ENCODE assay signal across 18 cellular contexts in genomic region chr7:47782022-47782421, GRCh38.
DNase-seq lines count a peak whose midpoint lies in the region; ATAC-seq and TF ChIP-seq lines count a peak whose summit lies in the region.
"Had no signal": no experiment of that assay in that cellular context is flagged by ENCODE, and none has a peak within 500 bp of the region (broad histone marks: within the 10 kb centered on the region; RNA-seq: fewer than 3 reads in every experiment).

No MANE protein-coding gene starts in this region.

- peak; percentile 89 for DNase-seq in NCI-H2171 treated with DMSO at 0.1 percent for 48 hours (lab: John Stamatoyannopoulos, UW)
- no peak for DNase-seq in breast epithelium (ENCODE audit: low spot score in 2 of 2)
- peak; percentile 41 for DNase-seq in left kidney (ENCODE audit: low read depth, low spot score)
- DNase-seq in activated CD4-positive, alpha-beta T cell treated with anti-CD3 and anti-CD28 coated beads, Interleukin-2, amount 50 U/mL, for 1 hour, result no peak
- no peak for DNase-seq in T-helper 17 cell
- DNase-seq in 8988T, result no peak
- DNase-seq: amygdala; CD4-positive, alpha-beta T cell; cortex of kidney; heart right ventricle; NCI-H146; SJCRH30; stimulated activated naive CD8-positive, alpha-beta T cell treated with anti-CD3 and anti-CD28 coated beads, Interleukin-15, amount 100 ng/mL, for 72 hours had no signal

- H3K27ac Mint-ChIP-seq in T-helper 17 cell, result no peak overlapping the region
- H3K27ac Mint-ChIP-seq: activated T-helper 2 cell treated with anti-CD3 and anti-CD28 coated beads, Interferon-gamma antibody, Interleukin-2, Interleukin-4, amounts not matched to agents 10 μg/mL and 5 μg/mL and 100 μg/mL, durations not matched to agents 14 hours and 24 hours and 36 hours; CD4-positive, alpha-beta T cell; stimulated activated naive CD8-positive, alpha-beta T cell treated with anti-CD3 and anti-CD28 coated beads, Interleukin-15, amount 100 ng/mL, for 72 hours had no signal

- TF ChIP-seq POLR2A in breast epithelium (IDR thresholded peaks at IDR 0.05), result no peak

- no peaks in the 10 kb centered on the region for H3K9me3 ChIP-seq in breast epithelium
- H3K9me3 ChIP-seq in T-helper 17 cell (ENCODE audit: control insufficient read depth, low read length, poor library complexity, severe bottlenecking), result no peaks in the 10 kb centered on the region
- H3K9me3 ChIP-seq: right atrium auricular region had no signal

- no peaks in the 10 kb centered on the region for H3K79me2 ChIP-seq in ACC112 (ENCODE audit: control insufficient read depth, insufficient read depth, low read length, unreplicated experiment)

- H3K4me3 ChIP-seq in ACC112 (ENCODE audit: low read depth, low read length) (no peak overlapping the region), breast epithelium (no peak overlapping the region)
- H3K4me3 ChIP-seq: heart right ventricle, right atrium auricular region, SJCRH30 had no signal

- H3K36me3 ChIP-seq in ACC112 (ENCODE audit: insufficient read depth, low read length) (0 out of 2 replicates have a peak, but pooled peaks cover 3% of the 10 kb centered on the region), breast epithelium (no peaks in the 10 kb centered on the region)
- H3K36me3 ChIP-seq: heart right ventricle, right atrium auricular region, SJCRH30 had no signal

- no peak for ATAC-seq in T-helper 17 cell
- ATAC-seq in HG02642 (IDR thresholded peaks at IDR 0.05; ENCODE audit: poor library complexity, unreplicated experiment), result no peak
- ATAC-seq: heart right ventricle; stimulated activated naive CD8-positive, alpha-beta T cell treated with anti-CD3 and anti-CD28 coated beads, Interleukin-15, amount 100 ng/mL, for 72 hours had no signal

- peak overlapping the region; percentile 17 for H2AFZ ChIP-seq in ACC112 (ENCODE audit: low read length, unreplicated experiment)

- peaks cover 14% of the 10 kb centered on the region for H3K27me3 Mint-ChIP-seq in T-helper 17 cell

- no peak for TF ChIP-seq CTCF in breast epithelium (IDR thresholded peaks at IDR 0.05)

- intact Hi-C loops in breast epithelium (cut with DNase I; ENCODE audit: low total_unique reads), result no loop called here

- H3K27ac ChIP-seq in ACC112 (ENCODE audit: low read depth, low read length) (peak overlapping the region; percentile 98), breast epithelium (peak overlapping the region; percentile 81 to 87)
- H3K27ac ChIP-seq: epithelial cell of prostate, right atrium auricular region, SJCRH30 had no signal

- H3K4me1 Mint-ChIP-seq in T-helper 17 cell, result no peaks in the 10 kb centered on the region
- H3K4me1 Mint-ChIP-seq: stimulated activated naive CD8-positive, alpha-beta T cell treated with anti-CD3 and anti-CD28 coated beads, Interleukin-15, amount 100 ng/mL, for 72 hours had no signal

- no peak overlapping the region for H3K4me3 Mint-ChIP-seq in T-helper 17 cell
- H3K4me3 Mint-ChIP-seq: CD4-positive, alpha-beta T cell; stimulated activated naive CD8-positive, alpha-beta T cell treated with anti-CD3 and anti-CD28 coated beads, Interleukin-15, amount 100 ng/mL, for 72 hours had no signal

- H3K27me3 ChIP-seq in ACC112 (ENCODE audit: insufficient read depth, low read length) (no peaks in the 10 kb centered on the region), breast epithelium (no peaks in the 10 kb centered on the region)
- H3K27me3 ChIP-seq: heart right ventricle, right atrium auricular region, SJCRH30 had no signal

- H3K4me1 ChIP-seq in ACC112 (ENCODE audit: control insufficient read depth, insufficient read depth, low read length, unreplicated experiment), result peaks cover 44% of the 10 kb centered on the region
- no peaks in the 10 kb centered on the region for H3K4me1 ChIP-seq in breast epithelium

- H3K36me3 Mint-ChIP-seq in T-helper 17 cell (ENCODE audit: low read depth), result no peaks in the 10 kb centered on the region

Comparison
In these comparisons a context has a peak if more than half of its experiments do, and no peak if none do; other contexts are left out.
1. DNase-seq: peak in NCI-H2171 treated with DMSO at 0.1 percent for 48 hours (single experiment) and left kidney (single experiment); none in breast epithelium (0 of 2), activated CD4-positive, alpha-beta T cell treated with anti-CD3 and anti-CD28 coated beads, Interleukin-2, amount 50 U/mL, for 1 hour (single experiment), T-helper 17 cell (0 of 3) and 8988T (single experiment).